In genomic region chr16:68200120-68200783, GRCh38 we compare ENCODE assay signal across 1 cellular context.
TF ChIP-seq lines count a peak whose summit lies in the region.

No MANE protein-coding gene starts in this region.

TF ChIP-seq in WTC11, 78 proteins besides CTCF, POLR2A, EP300 and RAD21 (continued from another document):
- TF ChIP-seq SP1 (CRISPR knock-in tag; conservative IDR thresholded peaks at IDR 0.05) (no peak), TP53 (CRISPR knock-in tag; IDR thresholded peaks at IDR 0.05) (no peak)
